Comparison of ENCODE assay signal across 10 cellular contexts in the genomic region with DNA sequence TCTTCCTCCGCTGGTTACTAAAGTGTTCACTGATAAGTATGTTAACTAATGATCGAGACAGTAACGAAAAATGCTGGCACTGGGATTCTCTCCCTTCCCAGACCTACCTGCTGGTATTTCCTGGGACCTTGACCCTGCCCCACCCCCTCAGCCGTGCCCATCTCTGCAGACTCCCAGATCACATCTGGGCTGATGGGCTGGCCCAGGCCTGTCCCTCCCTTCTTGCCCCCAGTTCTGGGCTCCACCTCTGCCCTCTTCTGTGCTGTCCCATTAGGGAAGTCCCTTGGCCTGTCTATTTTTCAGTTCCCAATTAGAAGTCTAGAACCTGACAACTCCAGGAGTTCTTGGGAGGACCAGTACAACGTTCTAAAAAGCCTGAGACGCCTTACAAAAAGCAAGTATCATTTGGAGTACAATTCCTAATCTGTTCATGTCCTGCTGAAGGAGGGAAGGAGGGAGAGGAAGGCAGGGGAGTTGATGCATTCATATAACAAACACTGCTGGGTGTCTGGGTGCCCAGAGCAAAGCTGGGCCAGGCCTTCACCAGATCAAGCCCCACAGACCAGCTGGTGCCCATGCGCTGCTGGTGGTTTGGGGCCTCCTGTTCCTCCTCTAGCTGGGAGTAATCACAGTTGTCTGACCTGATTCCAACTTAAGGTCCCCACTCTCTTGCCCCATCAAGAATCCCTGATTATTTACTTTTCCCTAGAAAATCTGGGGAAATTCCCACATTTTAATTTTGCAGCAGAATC. TPM values are rescaled to one million over a fixed set of nuclear protein-coding genes. Genes with fewer than 3 reads are reported as not detected.
DNase-seq lines count a peak whose midpoint lies in the region; ATAC-seq and TF ChIP-seq lines count a peak whose summit lies in the region.
"Had no signal": no experiment of that assay in that cellular context is flagged by ENCODE, and none has a peak within 500 bp of the region (broad histone marks: within the 10 kb centered on the region; RNA-seq: fewer than 3 reads in every experiment).

No MANE protein-coding gene starts in this region.

- TF ChIP-seq CTCF in PC-3 (conservative IDR thresholded peaks at IDR 0.05; ENCODE audit: low read depth, low read length) (no peak), gastroesophageal sphincter (IDR thresholded peaks at IDR 0.05) (no peak)

- intact Hi-C loops in activated CD4-positive, alpha-beta T cell treated with anti-CD3 and anti-CD28 coated beads for 36 hours (cut with DNase I, micrococcal nuclease), result no loop called here
- intact Hi-C loops in PC-3 (cut with micrococcal nuclease), result no loop called here

- no peak for DNase-seq in activated CD4-positive, alpha-beta T cell treated with anti-CD3 and anti-CD28 coated beads for 36 hours
- no peak for DNase-seq in activated CD4-positive, alpha-beta T cell treated with anti-CD3 and anti-CD28 coated beads for 48 hours
- DNase-seq in PC-3 (no peak), midbrain (lab: John Stamatoyannopoulos, UW) (no peak), NCI-H2029 (lab: John Stamatoyannopoulos, UW) (no peak)
- DNase-seq: NCI-H1930 had no signal

- H3K9me3 Mint-ChIP-seq in activated CD4-positive, alpha-beta T cell treated with anti-CD3 and anti-CD28 coated beads for 36 hours (ENCODE audit: low read depth), result no peaks in the 10 kb centered on the region
- H3K9me3 Mint-ChIP-seq in stimulated activated memory B cell treated with anti-CD40 and anti-IgM and Interleukin-4, amounts not matched to agents 10 μg/mL and 1 μg/mL and 100 μg/mL, for 72 hours, result no peaks in the 10 kb centered on the region

- H3K27ac Mint-ChIP-seq in activated CD4-positive, alpha-beta T cell treated with anti-CD3 and anti-CD28 coated beads for 36 hours, result peak overlapping the region; percentile 34
- H3K27ac Mint-ChIP-seq in stimulated activated memory B cell treated with anti-CD40 and anti-IgM and Interleukin-4, amounts not matched to agents 10 μg/mL and 1 μg/mL and 100 μg/mL, for 72 hours, result no peak overlapping the region

- H3K27ac ChIP-seq in PC-3 (ENCODE audit: low read length) (peak overlapping the region; percentile 12), gastroesophageal sphincter (peak overlapping the region; percentile 6 to 84 (median 74))
- H3K27ac ChIP-seq: A549 had no signal

- H3K36me3 Mint-ChIP-seq in activated CD4-positive, alpha-beta T cell treated with anti-CD3 and anti-CD28 coated beads for 36 hours (ENCODE audit: low read depth), result no peaks in the 10 kb centered on the region
- H3K36me3 Mint-ChIP-seq in stimulated activated memory B cell treated with anti-CD40 and anti-IgM and Interleukin-4, amounts not matched to agents 10 μg/mL and 1 μg/mL and 100 μg/mL, for 72 hours, result no peaks in the 10 kb centered on the region

- no peaks in the 10 kb centered on the region for H3K9me3 ChIP-seq in PC-3 (ENCODE audit: low read length)
- H3K9me3 ChIP-seq in gastroesophageal sphincter, result no peaks in the 10 kb centered on the region
- H3K9me3 ChIP-seq: A549 had no signal

- H3K4me1 Mint-ChIP-seq in activated CD4-positive, alpha-beta T cell treated with anti-CD3 and anti-CD28 coated beads for 36 hours, result peaks cover 25% of the 10 kb centered on the region
- peaks cover 9% of the 10 kb centered on the region for H3K4me1 Mint-ChIP-seq in stimulated activated memory B cell treated with anti-CD40 and anti-IgM and Interleukin-4, amounts not matched to agents 10 μg/mL and 1 μg/mL and 100 μg/mL, for 72 hours

- POLR2A ChIA-PET in activated CD4-positive, alpha-beta T cell treated with anti-CD3 and anti-CD28 coated beads for 36 hours (lab: Charles Lee), result no interaction called here
- POLR2A ChIA-PET in PC-3 (lab: Charles Lee; ENCODE audit: unreplicated experiment), result no interaction called here

- no peaks in the 10 kb centered on the region for H4K20me1 ChIP-seq in PC-3 (ENCODE audit: low read length)

- H3K36me3 ChIP-seq in PC-3 (ENCODE audit: low read depth, low read length), result no peaks in the 10 kb centered on the region
- peaks cover 0 to 40% of the 10 kb centered on the region in 2 donors for H3K36me3 ChIP-seq in gastroesophageal sphincter

- no peaks in the 10 kb centered on the region for H3K9me2 ChIP-seq in PC-3 (replicated peaks; ENCODE audit: low read length)

- BruUV-seq in PC-3 (replicated peaks; lab: Mats Ljungman, UMichigan), result no TSS peak

- no peak overlapping the region for H3K9ac ChIP-seq in PC-3 (ENCODE audit: low read length)

- H2AFZ ChIP-seq in PC-3 (ENCODE audit: low read length), result no peak overlapping the region

- no peaks in the 10 kb centered on the region for H3K27me3 ChIP-seq in PC-3 (ENCODE audit: low read length)
- H3K27me3 ChIP-seq in gastroesophageal sphincter, result no peaks in the 10 kb centered on the region

- no peak for TF ChIP-seq POLR2A in gastroesophageal sphincter (IDR thresholded peaks at IDR 0.05)

- no peak overlapping the region for H3K4me3 Mint-ChIP-seq in activated CD4-positive, alpha-beta T cell treated with anti-CD3 and anti-CD28 coated beads for 36 hours
- H3K4me3 Mint-ChIP-seq in stimulated activated memory B cell treated with anti-CD40 and anti-IgM and Interleukin-4, amounts not matched to agents 10 μg/mL and 1 μg/mL and 100 μg/mL, for 72 hours, result no peak overlapping the region

- H3K4me1 ChIP-seq in PC-3 (ENCODE audit: insufficient read depth, low read length) (peaks cover 13% of the 10 kb centered on the region), gastroesophageal sphincter (peaks cover 0 to 73% (median 15%) of the 10 kb centered on the region in 3 donors)
- H3K4me1 ChIP-seq: A549 had no signal

- WGBS in gastroesophageal sphincter (ENCODE audit: low coverage in 1 of 2), 2 donors, result 32 to 55% methylated on average over 4 to 5 of the region's 7 CpGs

- CTCF ChIA-PET in activated CD4-positive, alpha-beta T cell treated with anti-CD3 and anti-CD28 coated beads for 36 hours (lab: Charles Lee), result interaction anchor here (0.6 to 2.6 kb wide), 4 partner anchors 9 to 628 kb away, joined by 3 to 7 read pairs (median 3); no protein-coding TSS in a partner anchor
- CTCF ChIA-PET in PC-3 (lab: Charles Lee), result no interaction called here

- ATAC-seq in activated CD4-positive, alpha-beta T cell treated with anti-CD3 and anti-CD28 coated beads for 36 hours, result no peak
- ATAC-seq in PC-3, result no peak
- ATAC-seq in gastroesophageal sphincter, result peak; percentile 4
- peak; percentile 49 for ATAC-seq in stimulated activated memory B cell treated with anti-CD40 and anti-IgM and Interleukin-4, amounts not matched to agents 10 μg/mL and 1 μg/mL and 100 μg/mL, for 72 hours
- no peak for ATAC-seq in GM21360 (IDR thresholded peaks at IDR 0.05; ENCODE audit: unreplicated experiment)

- no peaks in the 10 kb centered on the region for H3K27me3 Mint-ChIP-seq in activated CD4-positive, alpha-beta T cell treated with anti-CD3 and anti-CD28 coated beads for 36 hours
- H3K27me3 Mint-ChIP-seq in stimulated activated memory B cell treated with anti-CD40 and anti-IgM and Interleukin-4, amounts not matched to agents 10 μg/mL and 1 μg/mL and 100 μg/mL, for 72 hours, result peaks cover 11% of the 10 kb centered on the region

- no peak overlapping the region for H3K4me3 ChIP-seq in PC-3 (ENCODE audit: low read length)
- no peak overlapping the region for H3K4me3 ChIP-seq in gastroesophageal sphincter
- H3K4me3 ChIP-seq: A549 had no signal

- TF ChIP-seq EP300 in gastroesophageal sphincter (IDR thresholded peaks at IDR 0.05), result no peak

- no peak overlapping the region for H3K4me2 ChIP-seq in PC-3 (ENCODE audit: low read length)
- H3K4me2 ChIP-seq: A549 had no signal

- H3K79me2 ChIP-seq in PC-3 (ENCODE audit: low read length), result no peaks in the 10 kb centered on the region

- no peaks in the 10 kb centered on the region for H3F3A ChIP-seq in PC-3 (ENCODE audit: low read length, unreplicated experiment)

RNA-seq across cellular contexts. Expression of a gene that starts 47.1 kb away (rescaled TPM):
- under 1 TPM; 0.16 to 0.19 TPM for total RNA-seq in activated CD4-positive, alpha-beta T cell treated with anti-CD3 and anti-CD28 coated beads for 36 hours
- total RNA-seq in PC-3 (2014; rRNA removed), result 0.95 and 2.5 TPM in 2 replicates
- 10 to 100 TPM; 21.7 to 59.9 (median 41.5) TPM for total RNA-seq in gastroesophageal sphincter

Comparison
In these comparisons a context has a peak if more than half of its experiments do, and no peak if none do; other contexts are left out.
1. ATAC-seq: peak in gastroesophageal sphincter (single experiment) and stimulated activated memory B cell treated with anti-CD40 and anti-IgM and Interleukin-4, amounts not matched to agents 10 μg/mL and 1 μg/mL and 100 μg/mL, for 72 hours (single experiment); none in activated CD4-positive, alpha-beta T cell treated with anti-CD3 and anti-CD28 coated beads for 36 hours (single experiment), PC-3 (single experiment) and GM21360 (single experiment).